ENCODE assay signal across 8 cellular contexts in genomic region chr5:32710335-32710858, GRCh38. TPM values are rescaled to one million over a fixed set of nuclear protein-coding genes. Genes with fewer than 3 reads are reported as not detected.
DNase-seq lines count a peak whose midpoint lies in the region; ATAC-seq and TF ChIP-seq lines count a peak whose summit lies in the region.

No MANE protein-coding gene starts in this region.

- no peak overlapping the region for H3K27ac Mint-ChIP-seq in activated CD8-positive, alpha-beta T cell treated with anti-CD3 and anti-CD28 coated beads for 36 hours

- H3K4me3 Mint-ChIP-seq in activated CD8-positive, alpha-beta T cell treated with anti-CD3 and anti-CD28 coated beads for 36 hours: peak overlapping the region; percentile 63

- no peaks in the 10 kb centered on the region for H3K9me3 Mint-ChIP-seq in activated CD8-positive, alpha-beta T cell treated with anti-CD3 and anti-CD28 coated beads for 36 hours

- intact Hi-C loops in activated CD8-positive, alpha-beta T cell treated with anti-CD3 and anti-CD28 coated beads for 36 hours (cut with micrococcal nuclease): no loop called here
- intact Hi-C loops in left ventricle myocardium superior (cut with micrococcal nuclease): no loop called here

- ATAC-seq in activated CD8-positive, alpha-beta T cell treated with anti-CD3 and anti-CD28 coated beads for 36 hours: no peak
- ATAC-seq in left ventricle myocardium superior (peak; percentile 72), HG03457 (IDR thresholded peaks at IDR 0.05; ENCODE audit: unreplicated experiment) (no peak)

- POLR2A ChIA-PET in HEK293T (lab: Yijun Ruan, JAX): no interaction called here
- POLR2A ChIA-PET in activated CD8-positive, alpha-beta T cell treated with anti-CD3 and anti-CD28 coated beads for 36 hours (lab: Charles Lee): no interaction called here

- no peaks in the 10 kb centered on the region for H3K4me1 ChIP-seq in BE2C
- no peaks in the 10 kb centered on the region for H3K4me1 ChIP-seq in rectal smooth muscle tissue (ENCODE audit: control insufficient read depth, insufficient read depth, low read length)

- H3K27ac ChIP-seq in rectal smooth muscle tissue (ENCODE audit: low read depth, low read length): peak overlapping the region; percentile 90

- TF ChIP-seq CTCF in BE2C (IDR thresholded peaks at IDR 0.05; ENCODE audit: low read depth, low read length): no peak
- TF ChIP-seq CTCF in activated CD8-positive, alpha-beta T cell treated with anti-CD3 and anti-CD28 coated beads for 36 hours (IDR thresholded peaks at IDR 0.05): no peak

- H3K36me3 Mint-ChIP-seq in activated CD8-positive, alpha-beta T cell treated with anti-CD3 and anti-CD28 coated beads for 36 hours (ENCODE audit: low read depth): no peaks in the 10 kb centered on the region

- H3K4me3 ChIP-seq in BE2C (ENCODE audit: low read depth, low read length) (peak overlapping the region; percentile 62), rectal smooth muscle tissue (ENCODE audit: low read length) (peak overlapping the region; percentile 86)

- no peak for DNase-seq in BE2C
- peak; percentile 21 for DNase-seq in HEK293T (ENCODE audit: extremely low spot score)
- DNase-seq in activated CD8-positive, alpha-beta T cell treated with anti-CD3 and anti-CD28 coated beads for 36 hours: peak; percentile 5
- peak; percentile 60 for DNase-seq in left ventricle myocardium superior
- DNase-seq in NCI-H187 treated with DMSO at 0.1 percent for 48 hours (lab: John Stamatoyannopoulos, UW): no peak
- no peak for DNase-seq in NCI-H446 treated with DMSO at 0.1 percent for 48 hours (lab: John Stamatoyannopoulos, UW)

- H3K27me3 Mint-ChIP-seq in activated CD8-positive, alpha-beta T cell treated with anti-CD3 and anti-CD28 coated beads for 36 hours: peaks cover 63% of the 10 kb centered on the region

- CTCF ChIA-PET in HEK293T (lab: Yijun Ruan, JAX): no interaction called here
- CTCF ChIA-PET in activated CD8-positive, alpha-beta T cell treated with anti-CD3 and anti-CD28 coated beads for 36 hours (lab: Charles Lee): interaction anchor here (1.2 kb wide), 1 partner anchor 48 kb away, joined by 3 read pairs; no protein-coding TSS in a partner anchor

- H3K9me3 ChIP-seq in BE2C: no peaks in the 10 kb centered on the region

- H3K36me3 ChIP-seq in BE2C: no peaks in the 10 kb centered on the region
- no peaks in the 10 kb centered on the region for H3K36me3 ChIP-seq in rectal smooth muscle tissue (ENCODE audit: control insufficient read depth, insufficient read depth, low read length)

- H3K4me1 Mint-ChIP-seq in activated CD8-positive, alpha-beta T cell treated with anti-CD3 and anti-CD28 coated beads for 36 hours (ENCODE audit: low read depth): peaks cover 35% of the 10 kb centered on the region

- peak overlapping the region; percentile 36 for H3K9ac ChIP-seq in rectal smooth muscle tissue (ENCODE audit: low read length)

- H3K27me3 ChIP-seq in BE2C: peaks cover 61% of the 10 kb centered on the region
- H3K27me3 ChIP-seq in rectal smooth muscle tissue (ENCODE audit: control insufficient read depth, insufficient read depth, low read length): peaks cover 4% of the 10 kb centered on the region

TF ChIP-seq in HEK293T, 16 proteins besides CTCF, POLR2A, EP300 and RAD21:
- no peak for TF ChIP-seq BHLHE40 (IDR thresholded peaks at IDR 0.05; ENCODE audit: borderline replicate concordance)
- no peak for TF ChIP-seq FOXK2 (IDR thresholded peaks at IDR 0.05)
- no peak for TF ChIP-seq HDGF (IDR thresholded peaks at IDR 0.05; ENCODE audit: borderline replicate concordance)
- TF ChIP-seq PKNOX1 (IDR thresholded peaks at IDR 0.05): no peak
- no peak for TF ChIP-seq SP1 (IDR thresholded peaks at IDR 0.05)
- no peak for TF ChIP-seq ELF4 (IDR thresholded peaks at IDR 0.05)
- no peak for TF ChIP-seq NFRKB (IDR thresholded peaks at IDR 0.05)
- TF ChIP-seq CTBP1 (IDR thresholded peaks at IDR 0.05; ENCODE audit: borderline replicate concordance): no peak
- no peak for TF ChIP-seq TARDBP (IDR thresholded peaks at IDR 0.05)

RNA-seq across cellular contexts. Expression of gene NPR3, which starts 0.7 kb away (rescaled TPM):
- 1.7 TPM for polyA plus RNA-seq in BE2C (2012; ENCODE audit: insufficient read depth, insufficient read length, low read depth)
- total RNA-seq in activated CD8-positive, alpha-beta T cell treated with anti-CD3 and anti-CD28 coated beads for 36 hours: under 1 TPM; 0.05 to 0.16 TPM
- total RNA-seq in left ventricle myocardium superior: 16.3 TPM

Comparison
In these comparisons a context has a peak if more than half of its experiments do, and no peak if none do; other contexts are left out.
1. DNase-seq: peak in HEK293T (single experiment), activated CD8-positive, alpha-beta T cell treated with anti-CD3 and anti-CD28 coated beads for 36 hours (single experiment) and left ventricle myocardium superior (single experiment); none in BE2C (single experiment), NCI-H187 treated with DMSO at 0.1 percent for 48 hours (single experiment) and NCI-H446 treated with DMSO at 0.1 percent for 48 hours (single experiment).
2. RNA of gene NPR3, which starts 0.7 kb away (total RNA-seq): 16.3 TPM in left ventricle myocardium superior (single experiment); 0.05 to 0.16 TPM in activated CD8-positive, alpha-beta T cell treated with anti-CD3 and anti-CD28 coated beads for 36 hours; every median in the first group is over 10 times any median in the second.